ENCODE assay signal across 17 cellular contexts in genomic region chr4:53450773-53451172, GRCh38.
A peak's percentile ranks its signal among the peaks of the same experiment; 100 is the strongest.
DNase-seq lines count a peak whose midpoint lies in the region; ATAC-seq and TF ChIP-seq lines count a peak whose summit lies in the region.
"Had no signal": no experiment of that assay in that cellular context is flagged by ENCODE, and none has a peak within 500 bp of the region (broad histone marks: within the 10 kb centered on the region; RNA-seq: fewer than 3 reads in every experiment).

No MANE protein-coding gene starts in this region.

- H3K4me3 Mint-ChIP-seq in naive B cell: no peak overlapping the region
- H3K4me3 Mint-ChIP-seq: activated CD4-positive, alpha-beta T cell treated with anti-CD3 and anti-CD28 coated beads, Interleukin-2, amount 10 ng/mL, durations not matched to agents 7 days and 5 days; activated T-helper 17 cell treated with anti-CD3 and anti-CD28 coated beads, Interleukin-2, amount 50 U/mL, for 72 hours; dendritic cell treated with granulocyte-macrophage colony-stimulating factor and Interleukin-4, amounts not matched to agents 40 ng/mL and 50 ng/mL, for 4 days had no signal

- no peak for ATAC-seq in naive B cell (ENCODE audit: low read depth in 2 of 2)
- no peak for ATAC-seq in GM21786 (IDR thresholded peaks at IDR 0.05; ENCODE audit: unreplicated experiment)
- ATAC-seq: activated T-helper 17 cell treated with anti-CD3 and anti-CD28 coated beads, Interleukin-2, amount 50 U/mL, for 72 hours; left lung had no signal

- no peak for TF ChIP-seq POLR2A in suprapubic skin (IDR thresholded peaks at IDR 0.05)

- 86% methylated on average over 3 of the region's 3 CpGs for WGBS in suprapubic skin

- no peaks in the 10 kb centered on the region for H3K9me3 ChIP-seq in suprapubic skin
- H3K9me3 ChIP-seq: BE2C, esophagus squamous epithelium, left lung, SJSA1 had no signal

- peak overlapping the region in 4 of 6 donors; percentile 32 to 87 (median 72) for H3K27ac Mint-ChIP-seq in naive B cell
- H3K27ac Mint-ChIP-seq: activated CD4-positive, alpha-beta T cell treated with anti-CD3 and anti-CD28 coated beads, Interleukin-2, amount 10 ng/mL, durations not matched to agents 7 days and 5 days; activated T-helper 17 cell treated with anti-CD3 and anti-CD28 coated beads, Interleukin-2, amount 50 U/mL, for 72 hours; dendritic cell treated with granulocyte-macrophage colony-stimulating factor and Interleukin-4, amounts not matched to agents 40 ng/mL and 50 ng/mL, for 4 days had no signal

- no peak for TF ChIP-seq EP300 in suprapubic skin (IDR thresholded peaks at IDR 0.05)

- H3K4me3 ChIP-seq in choroid plexus epithelial cell (ENCODE audit: low read depth, low read length) (no peak overlapping the region), suprapubic skin (no peak overlapping the region)
- H3K4me3 ChIP-seq: esophagus squamous epithelium, left lung, SJSA1 had no signal

- peaks cover 0 to 3% (median 0%) of the 10 kb centered on the region in 3 donors for H3K4me1 Mint-ChIP-seq in naive B cell
- H3K4me1 Mint-ChIP-seq: activated T-helper 17 cell treated with anti-CD3 and anti-CD28 coated beads, Interleukin-2, amount 50 U/mL, for 72 hours had no signal

- no peaks in the 10 kb centered on the region for H3K27me3 ChIP-seq in suprapubic skin
- H3K27me3 ChIP-seq: BE2C, esophagus squamous epithelium, left lung, SJSA1 had no signal

- peaks cover 47% of the 10 kb centered on the region for H3K36me3 ChIP-seq in suprapubic skin

- H3K27ac ChIP-seq in suprapubic skin: no peak overlapping the region
- H3K27ac ChIP-seq: esophagus squamous epithelium, left lung, SJSA1 had no signal

- H3K27me3 Mint-ChIP-seq in naive B cell: no peaks in the 10 kb centered on the region
- H3K27me3 Mint-ChIP-seq: activated CD4-positive, alpha-beta T cell treated with anti-CD3 and anti-CD28 coated beads, Interleukin-2, amount 10 ng/mL, durations not matched to agents 7 days and 5 days; activated T-helper 17 cell treated with anti-CD3 and anti-CD28 coated beads, Interleukin-2, amount 50 U/mL, for 72 hours; dendritic cell treated with granulocyte-macrophage colony-stimulating factor and Interleukin-4, amounts not matched to agents 40 ng/mL and 50 ng/mL, for 4 days had no signal

- H3K36me3 Mint-ChIP-seq in naive B cell: peaks cover 16 to 19% of the 10 kb centered on the region in 2 donors

- POLR2A ChIA-PET in HEK293T (lab: Yijun Ruan, JAX): no interaction called here

- peaks cover 4% of the 10 kb centered on the region for H3K4me1 ChIP-seq in suprapubic skin
- H3K4me1 ChIP-seq: BE2C, esophagus squamous epithelium, left lung, SJSA1 had no signal

- no peaks in the 10 kb centered on the region for H3K9me3 Mint-ChIP-seq in naive B cell
- H3K9me3 Mint-ChIP-seq: activated CD4-positive, alpha-beta T cell treated with anti-CD3 and anti-CD28 coated beads, Interleukin-2, amount 10 ng/mL, durations not matched to agents 7 days and 5 days; activated T-helper 17 cell treated with anti-CD3 and anti-CD28 coated beads, Interleukin-2, amount 50 U/mL, for 72 hours; dendritic cell treated with granulocyte-macrophage colony-stimulating factor and Interleukin-4, amounts not matched to agents 40 ng/mL and 50 ng/mL, for 4 days had no signal

- TF ChIP-seq CTCF in choroid plexus epithelial cell (conservative IDR thresholded peaks at IDR 0.05; ENCODE audit: low read depth, low read length) (no peak), suprapubic skin (IDR thresholded peaks at IDR 0.05) (no peak)

- DNase-seq in ELF-1 (ENCODE audit: low read depth, low spot score) (peak; percentile 10), HEK293T (ENCODE audit: extremely low spot score) (no peak), choroid plexus epithelial cell (ENCODE audit: low read depth) (peak; percentile 52), naive B cell (no peak), suprapubic skin (ENCODE audit: low spot score in 2 of 2) (no peak), anterior cingulate cortex (lab: John Stamatoyannopoulos, UW) (no peak)
- DNase-seq: activated CD4-positive, alpha-beta T cell treated with anti-CD3 and anti-CD28 coated beads, Interleukin-2, amount 10 ng/mL, durations not matched to agents 7 days and 5 days; BE2C; esophagus squamous epithelium; left lung; NCI-H187; NCI-H510A; T-helper 9 cell had no signal

- CTCF ChIA-PET in HEK293T (lab: Yijun Ruan, JAX): no interaction called here

TF ChIP-seq in HEK293T, 16 proteins besides CTCF, POLR2A, EP300 and RAD21:
- TF ChIP-seq LEF1 (IDR thresholded peaks at IDR 0.05; ENCODE audit: borderline replicate concordance): no peak
- peak; percentile 49 for TF ChIP-seq ZNF384 (IDR thresholded peaks at IDR 0.05)

Comparison
In these comparisons a context has a peak if more than half of its experiments do, and no peak if none do; other contexts are left out.
1. DNase-seq: peak in ELF-1 (single experiment) and choroid plexus epithelial cell (single experiment); none in HEK293T (single experiment), naive B cell (single experiment), suprapubic skin (0 of 2) and anterior cingulate cortex (0 of 58).